In the genomic region with DNA sequence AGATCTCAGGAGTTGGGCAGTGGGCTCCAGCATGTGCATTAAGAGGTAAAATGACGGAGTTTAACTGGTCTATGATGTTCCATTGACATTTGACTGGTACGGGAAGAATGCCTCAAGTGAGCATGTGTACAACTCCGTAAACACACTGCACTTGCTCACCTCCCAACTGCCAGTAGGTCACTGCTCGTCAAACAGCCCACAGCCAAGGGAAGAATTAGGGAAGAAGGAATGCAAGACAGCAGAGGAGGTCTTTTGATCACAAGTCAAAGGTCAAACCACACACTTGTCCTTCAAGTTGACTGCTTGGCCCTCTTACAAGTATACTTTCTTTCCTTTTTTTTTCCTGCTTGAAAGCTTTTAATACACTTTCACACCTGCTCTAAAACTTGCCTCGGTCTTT, we compare ENCODE assay signal across 25 cellular contexts.
"Had no signal": no experiment of that assay in that cellular context is flagged by ENCODE, and none has a peak within 500 bp of the region (broad histone marks: within the 10 kb centered on the region; RNA-seq: fewer than 3 reads in every experiment).

No MANE protein-coding gene starts in this region.

- H3K4me1 ChIP-seq: colonic mucosa, esophagus muscularis mucosa, prostate gland, right atrium auricular region, upper lobe of left lung had no signal

- H3K27ac ChIP-seq: colonic mucosa, esophagus muscularis mucosa, hepatocyte, prostate gland, right atrium auricular region, upper lobe of left lung, VCaP had no signal

- ATAC-seq: activated CD4-positive, CD25-positive, alpha-beta regulatory T cell treated with anti-CD3 and anti-CD28 coated beads, Interleukin-2, amount 50 U/mL, for 24 hours; activated CD8-positive, alpha-beta memory T cell treated with anti-CD3 and anti-CD28 coated beads, Interleukin-2, amount 10 ng/mL, durations not matched to agents 7 days and 5 days; activated naive CD8-positive, alpha-beta T cell treated with anti-CD3 and anti-CD28 coated beads, Interleukin-2, amount 50 U/mL, for 24 hours; left lobe of liver; natural killer cell; stimulated activated naive CD8-positive, alpha-beta T cell treated with anti-CD3 and anti-CD28 coated beads, Interleukin-15, Interleukin-2, amounts not matched to agents 100 U/mL and 50 U/mL, for 24 hours; T-helper 17 cell had no signal

- DNase-seq: activated CD4-positive, alpha-beta memory T cell treated with anti-CD3 and anti-CD28 coated beads, Interleukin-2, amount 10 ng/mL, durations not matched to agents 7 days and 5 days; activated CD4-positive, alpha-beta T cell treated with anti-CD3 and anti-CD28 coated beads, Interleukin-2, amount 10 ng/mL, durations not matched to agents 24 days and 14 days; activated CD8-positive, alpha-beta memory T cell treated with anti-CD3 and anti-CD28 coated beads, Interleukin-2, amount 10 ng/mL, durations not matched to agents 7 days and 5 days; activated effector memory CD4-positive, alpha-beta T cell treated with anti-CD3 and anti-CD28 coated beads, Interleukin-2, amount 50 U/mL, for 16 hours; activated naive CD4-positive, alpha-beta T cell treated with anti-CD3 and anti-CD28 coated beads, Interleukin-2, amount 50 U/mL, for 16 hours; activated naive CD8-positive, alpha-beta T cell treated with anti-CD3 and anti-CD28 coated beads, Interleukin-2, amount 50 U/mL, for 24 hours; activated T-cell treated with anti-CD3 and anti-CD28 coated beads for 4 hours; anterior cingulate cortex; colonic mucosa; glutamatergic neuron; natural killer cell; stimulated activated CD4-positive, alpha-beta T cell treated with anti-CD3 and anti-CD28 coated beads, Interleukin-12 subunit alpha, Interleukin-12 subunit beta, amount 100 ng/mL, for 4 hours; stimulated activated CD4-positive, alpha-beta T cell treated with anti-CD3 and anti-CD28 coated beads, Interleukin-4, amount 100 ng/mL, for 4 hours; stimulated activated naive CD8-positive, alpha-beta T cell treated with anti-CD3 and anti-CD28 coated beads, Interleukin-15, Interleukin-2, amounts not matched to agents 100 U/mL and 50 U/mL, for 24 hours; SW 1271; T-helper 17 cell; upper lobe of left lung had no signal

- H3K27me3 ChIP-seq: colonic mucosa, esophagus muscularis mucosa, right atrium auricular region, upper lobe of left lung had no signal

- H3K36me3 ChIP-seq: colonic mucosa, esophagus muscularis mucosa, prostate gland, right atrium auricular region, upper lobe of left lung had no signal

- H3K9me3 ChIP-seq: colonic mucosa, esophagus muscularis mucosa, prostate gland, right atrium auricular region, upper lobe of left lung had no signal

- H3K4me3 ChIP-seq: colonic mucosa, esophagus muscularis mucosa, hepatocyte, lung, prostate gland, right atrium auricular region, upper lobe of left lung had no signal
